In genomic region chr2:225270861-225271260, GRCh38 we compare ENCODE assay signal across 10 cellular contexts.
DNase-seq lines count a peak whose midpoint lies in the region; ATAC-seq and TF ChIP-seq lines count a peak whose summit lies in the region.
"Had no signal": no experiment of that assay in that cellular context is flagged by ENCODE, and none has a peak within 500 bp of the region (broad histone marks: within the 10 kb centered on the region; RNA-seq: fewer than 3 reads in every experiment).

No MANE protein-coding gene starts in this region.

- no peaks in the 10 kb centered on the region for H3K9me3 ChIP-seq in mammary epithelial cell (replicated peaks; ENCODE audit: insufficient read depth, low read length)
- H3K9me3 ChIP-seq: BLaER1 had no signal

- H3K4me3 Mint-ChIP-seq in activated CD4-positive, alpha-beta T cell treated with anti-CD3 and anti-CD28 coated beads, Interleukin-2, amount 10 ng/mL, durations not matched to agents 24 days and 14 days, result no peak overlapping the region
- H3K4me3 Mint-ChIP-seq in activated T-cell treated with anti-CD3 and anti-CD28 coated beads, Interleukin-2, amount 50 U/mL, for 24 hours, result no peak overlapping the region
- H3K4me3 Mint-ChIP-seq: neural crest cell had no signal

- TF ChIP-seq CTCF in mammary epithelial cell (conservative IDR thresholded peaks at IDR 0.05 in 1 of 2, IDR thresholded peaks at IDR 0.05 in 1 of 2; ENCODE audit: extremely low read depth in 1 of 2, insufficient read depth in 1 of 2, low read depth in 1 of 2, low read length in 2 of 2), result peak; percentile 22 to 45
- peak; percentile 35 for TF ChIP-seq CTCF in retinal pigment epithelial cell (conservative IDR thresholded peaks at IDR 0.05; ENCODE audit: low read depth, low read length)

- H4K20me1 ChIP-seq in mammary epithelial cell (ENCODE audit: insufficient read depth, low read length), result no peaks in the 10 kb centered on the region
- H4K20me1 ChIP-seq: BLaER1 had no signal

- ATAC-seq in GM21381 (IDR thresholded peaks at IDR 0.05; ENCODE audit: unreplicated experiment) (peak; percentile 100), HG03442 (IDR thresholded peaks at IDR 0.05; ENCODE audit: unreplicated experiment) (peak; percentile 100)

- no peak overlapping the region for H3K27ac Mint-ChIP-seq in activated CD4-positive, alpha-beta T cell treated with anti-CD3 and anti-CD28 coated beads, Interleukin-2, amount 10 ng/mL, durations not matched to agents 24 days and 14 days
- H3K27ac Mint-ChIP-seq in activated T-cell treated with anti-CD3 and anti-CD28 coated beads, Interleukin-2, amount 50 U/mL, for 24 hours, result no peak overlapping the region

- H3K4me1 ChIP-seq in mammary epithelial cell (ENCODE audit: insufficient read depth, low read length), result peaks cover 6% of the 10 kb centered on the region
- H3K4me1 ChIP-seq: BLaER1 had no signal

- H3K9me3 Mint-ChIP-seq in activated CD4-positive, alpha-beta T cell treated with anti-CD3 and anti-CD28 coated beads, Interleukin-2, amount 10 ng/mL, durations not matched to agents 24 days and 14 days, result no peaks in the 10 kb centered on the region
- peaks cover 5% of the 10 kb centered on the region for H3K9me3 Mint-ChIP-seq in activated T-cell treated with anti-CD3 and anti-CD28 coated beads, Interleukin-2, amount 50 U/mL, for 24 hours
- H3K9me3 Mint-ChIP-seq: neural crest cell had no signal

- peak; percentile 9 for DNase-seq in activated CD4-positive, alpha-beta T cell treated with anti-CD3 and anti-CD28 coated beads for 48 hours
- no peak for DNase-seq in activated CD4-positive, alpha-beta T cell treated with anti-CD3 and anti-CD28 coated beads, Interleukin-2, amount 10 ng/mL, durations not matched to agents 24 days and 14 days
- peak; percentile 66 for DNase-seq in NCI-H748 (lab: John Stamatoyannopoulos, UW; ENCODE audit: unreplicated experiment)
- peak; percentile 74 for DNase-seq in mammary epithelial cell
- DNase-seq in retinal pigment epithelial cell (ENCODE audit: low read depth), result peak; percentile 62
- no peak for DNase-seq in activated T-cell treated with anti-CD3 and anti-CD28 coated beads, Interleukin-2, amount 50 U/mL, for 24 hours

- no peak overlapping the region for H3K9ac ChIP-seq in mammary epithelial cell (ENCODE audit: insufficient read depth, low read length)
- H3K9ac ChIP-seq: BLaER1 had no signal

- H3K4me1 Mint-ChIP-seq in activated CD4-positive, alpha-beta T cell treated with anti-CD3 and anti-CD28 coated beads, Interleukin-2, amount 10 ng/mL, durations not matched to agents 24 days and 14 days, result no peaks in the 10 kb centered on the region
- H3K4me1 Mint-ChIP-seq in activated T-cell treated with anti-CD3 and anti-CD28 coated beads, Interleukin-2, amount 50 U/mL, for 24 hours (ENCODE audit: low read depth), result peaks cover 2% of the 10 kb centered on the region
- H3K4me1 Mint-ChIP-seq: neural crest cell had no signal

- no peaks in the 10 kb centered on the region for H3K27me3 Mint-ChIP-seq in activated CD4-positive, alpha-beta T cell treated with anti-CD3 and anti-CD28 coated beads, Interleukin-2, amount 10 ng/mL, durations not matched to agents 24 days and 14 days
- no peaks in the 10 kb centered on the region for H3K27me3 Mint-ChIP-seq in activated T-cell treated with anti-CD3 and anti-CD28 coated beads, Interleukin-2, amount 50 U/mL, for 24 hours

- H2AFZ ChIP-seq in mammary epithelial cell (ENCODE audit: low read depth, low read length), result no peak overlapping the region

- intact Hi-C loops in activated CD4-positive, alpha-beta T cell treated with anti-CD3 and anti-CD28 coated beads, Interleukin-2, amount 10 ng/mL, durations not matched to agents 24 days and 14 days (cut with micrococcal nuclease), result no loop called here
- intact Hi-C loops in mammary epithelial cell (cut with micrococcal nuclease), result loop anchor here (5.0 to 10.0 kb wide), 2 partner anchors 149 to 266 kb away; no protein-coding TSS in a partner anchor

- H3K4me2 ChIP-seq in mammary epithelial cell (ENCODE audit: insufficient read depth, low read depth, low read length), result no peak overlapping the region
- H3K4me2 ChIP-seq: BLaER1 had no signal

- CTCF ChIA-PET in mammary epithelial cell (lab: Charles Lee; ENCODE audit: low non-redundant PET), result no interaction called here

- 0% methylated on average over 2 of the region's 2 CpGs for WGBS in mammary epithelial cell (ENCODE audit: low coverage, missing lambda C conversion rate)

- no peaks in the 10 kb centered on the region for H3K36me3 Mint-ChIP-seq in activated CD4-positive, alpha-beta T cell treated with anti-CD3 and anti-CD28 coated beads, Interleukin-2, amount 10 ng/mL, durations not matched to agents 24 days and 14 days (ENCODE audit: low read depth)
- no peaks in the 10 kb centered on the region for H3K36me3 Mint-ChIP-seq in activated T-cell treated with anti-CD3 and anti-CD28 coated beads, Interleukin-2, amount 50 U/mL, for 24 hours (ENCODE audit: low read depth)

- H3K79me2 ChIP-seq in mammary epithelial cell (ENCODE audit: insufficient read depth, low read length), result no peaks in the 10 kb centered on the region

- in situ Hi-C loops in mammary epithelial cell (cut with MboI; ENCODE audit: low sequenced_read_pairs in 2 of 2), result no loop called here

- dilution Hi-C loops in mammary epithelial cell (cut with HindIII; ENCODE audit: low sequenced_read_pairs), result no loop called here

- H3K27ac ChIP-seq in mammary epithelial cell (ENCODE audit: insufficient read depth, low read depth, low read length), result no peak overlapping the region
- H3K27ac ChIP-seq: BLaER1 had no signal

- H3K4me3 ChIP-seq in mammary epithelial cell (replicated peaks in 1 of 3; ENCODE audit: insufficient read depth in 1 of 3, low read depth in 2 of 3, low read length in 3 of 3), result no peak overlapping the region
- H3K4me3 ChIP-seq in retinal pigment epithelial cell (ENCODE audit: low read length), result no peak overlapping the region
- H3K4me3 ChIP-seq: BLaER1 had no signal

- peaks cover 3% of the 10 kb centered on the region for H3K27me3 ChIP-seq in mammary epithelial cell (ENCODE audit: insufficient read depth, low read length)
- H3K27me3 ChIP-seq: BLaER1 had no signal

- H3K36me3 ChIP-seq in mammary epithelial cell (ENCODE audit: insufficient read depth, low read length), result no peaks in the 10 kb centered on the region
- H3K36me3 ChIP-seq: BLaER1 had no signal

- BruUV-seq in mammary epithelial cell (replicated peaks; lab: Mats Ljungman, UMichigan), result no TSS peak

Comparison
In these comparisons a context has a peak if more than half of its experiments do, and no peak if none do; other contexts are left out.
1. DNase-seq: peak in activated CD4-positive, alpha-beta T cell treated with anti-CD3 and anti-CD28 coated beads for 48 hours (single experiment), NCI-H748 (single experiment), mammary epithelial cell (single experiment) and retinal pigment epithelial cell (single experiment); none in activated CD4-positive, alpha-beta T cell treated with anti-CD3 and anti-CD28 coated beads, Interleukin-2, amount 10 ng/mL, durations not matched to agents 24 days and 14 days (single experiment) and activated T-cell treated with anti-CD3 and anti-CD28 coated beads, Interleukin-2, amount 50 U/mL, for 24 hours (single experiment).